20 cellular contexts compared by ENCODE assay signal in the genomic region with DNA sequence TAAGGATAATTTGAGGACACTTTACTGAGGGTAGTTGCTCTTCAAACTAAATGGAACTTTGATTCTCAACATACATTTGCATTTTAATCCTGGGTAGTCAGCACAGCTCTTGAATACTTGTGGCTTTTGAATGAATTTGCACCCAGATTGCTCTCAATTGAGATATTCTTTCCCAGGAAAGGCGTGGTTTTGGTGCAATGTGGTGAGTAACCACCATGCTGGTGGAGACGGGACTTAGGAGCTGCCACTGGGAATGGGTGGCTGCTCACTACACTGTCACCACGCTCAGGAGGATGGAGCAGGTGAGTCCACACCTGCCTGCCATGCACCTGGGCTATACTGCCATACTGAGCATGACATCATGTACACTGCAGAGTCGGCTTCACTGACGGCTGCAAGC.
DNase-seq lines count a peak whose midpoint lies in the region; FAIRE-seq and TF ChIP-seq lines count a peak whose summit lies in the region.
"Had no signal": no experiment of that assay in that cellular context is flagged by ENCODE, and none has a peak within 500 bp of the region (broad histone marks: within the 10 kb centered on the region; RNA-seq: fewer than 3 reads in every experiment).

No MANE protein-coding gene starts in this region.

- DNase-seq in mammary epithelial cell = peak; percentile 93
- no peak for DNase-seq in MCF 10A (ENCODE audit: unreplicated experiment)
- peak; percentile 68 for DNase-seq in SW480 (ENCODE audit: low spot score)
- DNase-seq in epithelial cell of prostate (ENCODE audit: low read depth, low spot score) = peak; percentile 16
- DNase-seq in urothelium cell line (ENCODE audit: low spot score) = peak; percentile 59
- DNase-seq in ascending aorta (ENCODE audit: low spot score in 2 of 2) = no peak
- no peak for DNase-seq in NCI-H2107 (lab: John Stamatoyannopoulos, UW)
- DNase-seq in KBM-7 = no peak
- DNase-seq: ACHN, GDM1, KG1, NCI-H1694, NCI-H2081, NCI-H446, NCI-H526, Peyer's patch, Right ventricle myocardium superior had no signal

- no peaks in the 10 kb centered on the region for H3K36me3 Mint-ChIP-seq in MCF 10A (ENCODE audit: insufficient read depth, unreplicated experiment)

- no peak overlapping the region for H3K4me3 Mint-ChIP-seq in MCF 10A (ENCODE audit: unreplicated experiment)

- H3K27ac Mint-ChIP-seq in MCF 10A (ENCODE audit: low read depth, unreplicated experiment) = no peak overlapping the region

- H3K9ac ChIP-seq in mammary epithelial cell (ENCODE audit: insufficient read depth, low read length) = no peak overlapping the region

- no peaks in the 10 kb centered on the region for H3K79me2 ChIP-seq in mammary epithelial cell (ENCODE audit: insufficient read depth, low read length)

- H3K27me3 ChIP-seq in mammary epithelial cell (ENCODE audit: insufficient read depth, low read length) (no peaks in the 10 kb centered on the region), ascending aorta (no peaks in the 10 kb centered on the region)
- H3K27me3 ChIP-seq: Peyer's patch had no signal

- CTCF ChIA-PET in mammary epithelial cell (lab: Charles Lee; ENCODE audit: low non-redundant PET) (interaction anchor here (0.6 kb wide), 1 partner anchor 600 kb away, joined by 3 read pairs; no protein-coding TSS in a partner anchor), MCF 10A (lab: Yijun Ruan, JAX) (no interaction called here)

- FAIRE-seq in urothelium cell line (lab: Jason Lieb, UNC) = no peak
- FAIRE-seq: H54 had no signal

- peak overlapping the region; percentile 63 for H2AFZ ChIP-seq in mammary epithelial cell (ENCODE audit: low read depth, low read length)

- peaks cover 10% of the 10 kb centered on the region for H3K9me3 ChIP-seq in mammary epithelial cell (replicated peaks; ENCODE audit: insufficient read depth, low read length)
- no peaks in the 10 kb centered on the region for H3K9me3 ChIP-seq in ascending aorta
- H3K9me3 ChIP-seq: Peyer's patch had no signal

- WGBS in mammary epithelial cell (ENCODE audit: low coverage, missing lambda C conversion rate) = 21% methylated on average over 4 of the region's 5 CpGs

- no peaks in the 10 kb centered on the region for H4K20me1 ChIP-seq in mammary epithelial cell (ENCODE audit: insufficient read depth, low read length)

- H3K4me1 ChIP-seq in mammary epithelial cell (ENCODE audit: insufficient read depth, low read length) = peaks cover 17% of the 10 kb centered on the region
- no peaks in the 10 kb centered on the region for H3K4me1 ChIP-seq in ascending aorta
- H3K4me1 ChIP-seq: Peyer's patch had no signal

- peaks cover 16% of the 10 kb centered on the region for H3K9me3 Mint-ChIP-seq in MCF 10A (ENCODE audit: unreplicated experiment)

- H3K4me1 Mint-ChIP-seq in MCF 10A (ENCODE audit: insufficient read depth, unreplicated experiment) = no peaks in the 10 kb centered on the region

- intact Hi-C loops in mammary epithelial cell (cut with micrococcal nuclease) = loop anchor here (1.0 to 10.0 kb wide), 2 partner anchors 46 to 80 kb away; no protein-coding TSS in a partner anchor
- intact Hi-C loops in MCF 10A (cut with micrococcal nuclease) = no loop called here
- intact Hi-C loops in ascending aorta (cut with DNase I) = no loop called here

- TF ChIP-seq CTCF in mammary epithelial cell (conservative IDR thresholded peaks at IDR 0.05 in 1 of 2, IDR thresholded peaks at IDR 0.05 in 1 of 2; ENCODE audit: extremely low read depth in 1 of 2, insufficient read depth in 1 of 2, low read depth in 1 of 2, low read length in 2 of 2) (no peak), MCF 10A (IDR thresholded peaks at IDR 0.05; ENCODE audit: unreplicated experiment) (no peak), ascending aorta (IDR thresholded peaks at IDR 0.05) (no peak)

- no TSS peak for BruUV-seq in mammary epithelial cell (replicated peaks; lab: Mats Ljungman, UMichigan)
- no TSS peak for BruUV-seq in MCF 10A (replicated peaks; lab: Mats Ljungman, UMichigan)

- H3K4me2 ChIP-seq in mammary epithelial cell (ENCODE audit: insufficient read depth, low read depth, low read length) = peak overlapping the region; percentile 17

- no peaks in the 10 kb centered on the region for H3K27me3 Mint-ChIP-seq in MCF 10A (ENCODE audit: insufficient read depth, unreplicated experiment)

- H3K36me3 ChIP-seq in mammary epithelial cell (ENCODE audit: insufficient read depth, low read length) (no peaks in the 10 kb centered on the region), ascending aorta (no peaks in the 10 kb centered on the region)
- H3K36me3 ChIP-seq: Peyer's patch had no signal

- POLR2A ChIA-PET in MCF 10A (lab: Yijun Ruan, JAX) = no interaction called here

- dilution Hi-C loops in mammary epithelial cell (cut with HindIII; ENCODE audit: low sequenced_read_pairs) = no loop called here

- H3K4me3 ChIP-seq in mammary epithelial cell (replicated peaks in 1 of 3; ENCODE audit: insufficient read depth in 1 of 3, low read depth in 2 of 3, low read length in 3 of 3) (no peak overlapping the region), ascending aorta (no peak overlapping the region)
- H3K4me3 ChIP-seq: Peyer's patch had no signal

- H3K27ac ChIP-seq in mammary epithelial cell (ENCODE audit: insufficient read depth, low read depth, low read length) = peak overlapping the region; percentile 45
- H3K27ac ChIP-seq in epithelial cell of prostate = peak overlapping the region; percentile 20
- no peak overlapping the region for H3K27ac ChIP-seq in ascending aorta
- H3K27ac ChIP-seq: 22Rv1, C4-2B, Peyer's patch had no signal

- in situ Hi-C loops in mammary epithelial cell (cut with MboI; ENCODE audit: low sequenced_read_pairs in 2 of 2) (no loop called here), KBM-7 (cut with MboI; ENCODE audit: low pct_unique_long_range_greater_than_20kb, low sequenced_read_pairs) (no loop called here)

Comparison
In these comparisons a context has a peak if more than half of its experiments do, and no peak if none do; other contexts are left out.
1. DNase-seq: peak in mammary epithelial cell (single experiment), SW480 (single experiment), epithelial cell of prostate (single experiment) and urothelium cell line (single experiment); none in MCF 10A (single experiment), ascending aorta (0 of 2), NCI-H2107 (single experiment) and KBM-7 (single experiment).
2. H3K27ac ChIP-seq: peak in mammary epithelial cell (single experiment) and epithelial cell of prostate (single experiment); none in ascending aorta (0 of 2).